ENCODE assay signal across 11 cellular contexts in the genomic region with DNA sequence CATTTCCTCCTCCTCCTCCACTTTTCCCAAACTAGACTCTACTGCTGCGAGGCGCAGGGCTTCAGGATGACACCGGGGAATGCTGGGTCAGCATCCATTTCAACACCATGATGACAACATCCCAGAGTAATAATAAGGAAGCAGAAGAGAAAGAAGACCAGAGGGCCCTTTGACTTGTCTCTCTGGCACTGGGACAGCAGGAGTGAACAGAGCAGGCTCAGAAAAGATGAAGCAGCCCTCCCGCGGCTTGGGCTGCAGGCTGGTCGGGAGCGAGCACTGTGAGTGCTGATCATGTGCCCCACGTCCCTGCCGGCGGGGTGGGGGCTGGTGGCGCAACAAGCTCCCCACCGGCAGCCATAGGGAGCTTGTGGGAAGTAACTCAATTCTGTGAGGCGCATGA. TPM values are rescaled to one million over a fixed set of nuclear protein-coding genes. Genes with fewer than 3 reads are reported as not detected.
A peak's percentile ranks its signal among the peaks of the same experiment; 100 is the strongest.
DNase-seq lines count a peak whose midpoint lies in the region; ATAC-seq and TF ChIP-seq lines count a peak whose summit lies in the region.
"Had no signal": no experiment of that assay in that cellular context is flagged by ENCODE, and none has a peak within 500 bp of the region (broad histone marks: within the 10 kb centered on the region; RNA-seq: fewer than 3 reads in every experiment).

No MANE protein-coding gene starts in this region.

- peaks cover 31 to 34% of the 10 kb centered on the region in 2 experiments for H3K4me1 ChIP-seq in neutrophil (ENCODE audit: control insufficient read depth in 1 of 2, insufficient read depth in 1 of 2, low read depth in 1 of 2, low read length in 1 of 2)

- ATAC-seq in WTC11 (no peak), GM21825 (IDR thresholded peaks at IDR 0.05; ENCODE audit: unreplicated experiment) (no peak)

- H3K4me1 Mint-ChIP-seq in WTC11, result peaks cover 57% of the 10 kb centered on the region

- H3K9me3 ChIP-seq in AG04450 (ENCODE audit: control insufficient read depth, insufficient read depth, low read length), result no peaks in the 10 kb centered on the region; the same call in 1 of the 2 replicates
- no peaks in the 10 kb centered on the region for H3K9me3 ChIP-seq in neutrophil

- no peaks in the 10 kb centered on the region for H3K27me3 ChIP-seq in AG04450 (ENCODE audit: control insufficient read depth, insufficient read depth, low read length)
- H3K27me3 ChIP-seq in neutrophil, result no peaks in the 10 kb centered on the region

- no peaks in the 10 kb centered on the region for H3K9me3 Mint-ChIP-seq in WTC11

- H3K27ac ChIP-seq in AG04450 (ENCODE audit: low read depth, low read length), result peak overlapping the region; percentile 21
- peak overlapping the region; percentile 96 for H3K27ac ChIP-seq in neutrophil

- H3K27me3 Mint-ChIP-seq in WTC11 (ENCODE audit: low read depth), result no peaks in the 10 kb centered on the region; the same call in 1 of the 2 replicates

- no peak for TF ChIP-seq CTCF in AG04450 (IDR thresholded peaks at IDR 0.05; ENCODE audit: low read depth, low read length)
- TF ChIP-seq CTCF in WTC11 (IDR thresholded peaks at IDR 0.05), result no peak
- TF ChIP-seq CTCF in foreskin fibroblast (IDR thresholded peaks at IDR 0.05; ENCODE audit: low read depth, low read length), result no peak
- no peak for TF ChIP-seq CTCF in neutrophil (IDR thresholded peaks at IDR 0.05)
- TF ChIP-seq CTCF in GM13976 (IDR thresholded peaks at IDR 0.05; ENCODE audit: borderline replicate concordance, control extremely low read depth, extremely low read depth, insufficient read depth, missing control alignments), result no peak

- peak overlapping the region; percentile 91; the same call in 1 of the 2 replicates for H3K27ac Mint-ChIP-seq in WTC11

- CTCF ChIA-PET in AG04450 (lab: Charles Lee) (interaction anchor here (0.6 to 12.8 kb wide), 6 partner anchors 20 to 391 kb away, joined by 3 to 72 read pairs (median 4); no protein-coding TSS in a partner anchor), WTC11 (lab: Charles Lee) (interaction anchor here (0.7 to 9.0 kb wide), 6 partner anchors 12 to 318 kb away, joined by 3 to 95 read pairs (median 4); no protein-coding TSS in a partner anchor)

- H3K4me3 ChIP-seq in AG04450 (ENCODE audit: low read depth, low read length) (no peak overlapping the region), foreskin fibroblast (ENCODE audit: low read depth in 1 of 2, low read length in 2 of 2) (no peak overlapping the region), neutrophil (ENCODE audit: low read depth in 1 of 2, low read length in 1 of 2) (peak overlapping the region; percentile 55 to 56)

- in situ Hi-C loops in GM13976 (cut with MboI; ENCODE audit: low sequenced_read_pairs, unreplicated experiment), result no loop called here

- H3K36me3 ChIP-seq in neutrophil, result peaks cover 21% of the 10 kb centered on the region

- peaks cover 6% of the 10 kb centered on the region; the same call in 1 of the 2 replicates for H3K36me3 Mint-ChIP-seq in WTC11

- no peak for DNase-seq in AG04450 (ENCODE audit: low read depth, low spot score)
- no peak for DNase-seq in WTC11 (ENCODE audit: low spot score)
- peak; percentile 68 to 74 for DNase-seq in foreskin fibroblast
- no peak for DNase-seq in cortex of kidney (lab: John Stamatoyannopoulos, UW)
- DNase-seq in GM13976 (ENCODE audit: low spot score), result no peak
- DNase-seq in SK-N-DZ (ENCODE audit: low spot score), result no peak
- DNase-seq: activated CD8-positive, alpha-beta memory T cell treated with anti-CD3 and anti-CD28 coated beads for 24 hours; DMS153; NCI-H1417 had no signal

- POLR2A ChIA-PET in AG04450 (lab: Yijun Ruan, JAX), result interaction anchor here (0.5 to 2.5 kb wide), 2 partner anchors 12 to 414 kb away, joined by 4 to 11 read pairs; partner anchors contain the start of gene CLPP
- POLR2A ChIA-PET in WTC11 (lab: Charles Lee), result interaction anchor here (0.6 to 1.6 kb wide), 3 partner anchors 43 to 143 kb away, joined by 4 to 6 read pairs (median 5); partner anchors contain the start of gene VMAC

- no peak overlapping the region for H3K4me3 Mint-ChIP-seq in WTC11

TF ChIP-seq in WTC11, 78 proteins besides CTCF, POLR2A, EP300 and RAD21 (continues in another document):
- TF ChIP-seq SMAD3 (CRISPR knock-in tag; IDR thresholded peaks at IDR 0.05; ENCODE audit: borderline replicate concordance) (no peak), KAT7 (CRISPR knock-in tag; IDR thresholded peaks at IDR 0.05; ENCODE audit: borderline replicate concordance) (no peak), EMX1 (CRISPR knock-in tag; IDR thresholded peaks at IDR 0.05) (no peak), PREB (CRISPR knock-in tag; IDR thresholded peaks at IDR 0.05; ENCODE audit: borderline replicate concordance) (no peak), E2F5 (CRISPR knock-in tag; IDR thresholded peaks at IDR 0.05) (no peak)
- TF ChIP-seq, protein P1, sequence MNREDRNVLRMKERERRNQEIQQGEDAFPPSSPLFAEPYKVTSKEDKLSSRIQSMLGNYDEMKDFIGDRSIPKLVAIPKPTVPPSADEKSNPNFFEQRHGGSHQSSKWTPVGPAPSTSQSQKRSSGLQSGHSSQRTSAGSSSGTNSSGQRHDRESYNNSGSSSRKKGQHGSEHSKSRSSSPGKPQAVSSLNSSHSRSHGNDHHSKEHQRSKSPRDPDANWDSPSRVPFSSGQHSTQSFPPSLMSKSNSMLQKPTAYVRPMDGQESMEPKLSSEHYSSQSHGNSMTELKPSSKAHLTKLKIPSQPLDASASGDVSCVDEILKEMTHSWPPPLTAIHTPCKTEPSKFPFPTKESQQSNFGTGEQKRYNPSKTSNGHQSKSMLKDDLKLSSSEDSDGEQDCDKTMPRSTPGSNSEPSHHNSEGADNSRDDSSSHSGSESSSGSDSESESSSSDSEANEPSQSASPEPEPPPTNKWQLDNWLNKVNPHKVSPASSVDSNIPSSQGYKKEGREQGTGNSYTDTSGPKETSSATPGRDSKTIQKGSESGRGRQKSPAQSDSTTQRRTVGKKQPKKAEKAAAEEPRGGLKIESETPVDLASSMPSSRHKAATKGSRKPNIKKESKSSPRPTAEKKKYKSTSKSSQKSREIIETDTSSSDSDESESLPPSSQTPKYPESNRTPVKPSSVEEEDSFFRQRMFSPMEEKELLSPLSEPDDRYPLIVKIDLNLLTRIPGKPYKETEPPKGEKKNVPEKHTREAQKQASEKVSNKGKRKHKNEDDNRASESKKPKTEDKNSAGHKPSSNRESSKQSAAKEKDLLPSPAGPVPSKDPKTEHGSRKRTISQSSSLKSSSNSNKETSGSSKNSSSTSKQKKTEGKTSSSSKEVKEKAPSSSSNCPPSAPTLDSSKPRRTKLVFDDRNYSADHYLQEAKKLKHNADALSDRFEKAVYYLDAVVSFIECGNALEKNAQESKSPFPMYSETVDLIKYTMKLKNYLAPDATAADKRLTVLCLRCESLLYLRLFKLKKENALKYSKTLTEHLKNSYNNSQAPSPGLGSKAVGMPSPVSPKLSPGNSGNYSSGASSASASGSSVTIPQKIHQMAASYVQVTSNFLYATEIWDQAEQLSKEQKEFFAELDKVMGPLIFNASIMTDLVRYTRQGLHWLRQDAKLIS (CRISPR knock-in tag; IDR thresholded peaks at IDR 0.05; ENCODE audit: borderline replicate concordance), result no peak
- TF ChIP-seq, protein P2, sequence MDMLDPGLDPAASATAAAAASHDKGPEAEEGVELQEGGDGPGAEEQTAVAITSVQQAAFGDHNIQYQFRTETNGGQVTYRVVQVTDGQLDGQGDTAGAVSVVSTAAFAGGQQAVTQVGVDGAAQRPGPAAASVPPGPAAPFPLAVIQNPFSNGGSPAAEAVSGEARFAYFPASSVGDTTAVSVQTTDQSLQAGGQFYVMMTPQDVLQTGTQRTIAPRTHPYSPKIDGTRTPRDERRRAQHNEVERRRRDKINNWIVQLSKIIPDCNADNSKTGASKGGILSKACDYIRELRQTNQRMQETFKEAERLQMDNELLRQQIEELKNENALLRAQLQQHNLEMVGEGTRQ (CRISPR knock-in tag; IDR thresholded peaks at IDR 0.05), result no peak

RNA-seq across cellular contexts. Expression of gene RANBP3, which starts 30.5 kb away (rescaled TPM):
- polyA plus RNA-seq in AG04450 (2011; rRNA removed), result 62.6 and 81.9 TPM in 2 replicates
- 45.8 and 76.4 TPM in 2 replicates for polyA minus RNA-seq in AG04450 (2011; rRNA and poly(A)+ RNA removed)
- 74.5 to 76.3 TPM (median 75.6 TPM) in 3 replicates for total RNA-seq in WTC11 (2021)
- 71.9 and 78.2 TPM in 2 replicates for polyA plus RNA-seq in SK-N-DZ (2014; cell fraction: cytosol; rRNA removed)
- 54.0 and 151 TPM in 2 replicates for polyA plus RNA-seq in SK-N-DZ (2014; cell fraction: nucleus; rRNA removed)

RNA-seq across cellular contexts. Expression of gene CAPS, which starts 33.4 kb away (rescaled TPM):
- polyA plus RNA-seq in AG04450 (2011; rRNA removed), result 2.7 and 2.8 TPM in 2 replicates
- polyA minus RNA-seq in AG04450 (2011; rRNA and poly(A)+ RNA removed), result 0.83 and 1.2 TPM in 2 replicates
- 4.6 to 5.8 TPM (median 5.3 TPM) in 3 replicates for total RNA-seq in WTC11 (2021)
- 3.6 and 5.1 TPM in 2 replicates for polyA plus RNA-seq in SK-N-DZ (2014; cell fraction: cytosol; rRNA removed)
- polyA plus RNA-seq in SK-N-DZ (2014; cell fraction: nucleus; rRNA removed), result 8.0 and 11.3 TPM in 2 replicates

RNA-seq across cellular contexts. Expression of gene VMAC, which starts 42.8 kb away (rescaled TPM):
- polyA plus RNA-seq in AG04450 (2011; rRNA removed), result 2.5 and 2.6 TPM in 2 replicates
- 2.1 TPM in 2 replicates for polyA minus RNA-seq in AG04450 (2011; rRNA and poly(A)+ RNA removed)
- 2.5 to 3.3 TPM (median 3.3 TPM) in 3 replicates for total RNA-seq in WTC11 (2021)
- 5.0 and 5.5 TPM in 2 replicates for polyA plus RNA-seq in SK-N-DZ (2014; cell fraction: cytosol; rRNA removed)
- polyA plus RNA-seq in SK-N-DZ (2014; cell fraction: nucleus; rRNA removed), result 5.8 and 11.0 TPM in 2 replicates

RNA-seq across cellular contexts. Expression of gene NDUFA11, which starts 43.8 kb away (rescaled TPM):
- 168 and 272 TPM in 2 replicates for polyA plus RNA-seq in AG04450 (2011; rRNA removed)
- polyA minus RNA-seq in AG04450 (2011; rRNA and poly(A)+ RNA removed), result 14.4 and 26.5 TPM in 2 replicates
- total RNA-seq in WTC11 (2021), result 260 to 261 TPM (median 260 TPM) in 3 replicates
- 265 and 332 TPM in 2 replicates for polyA plus RNA-seq in SK-N-DZ (2014; cell fraction: cytosol; rRNA removed)
- polyA plus RNA-seq in SK-N-DZ (2014; cell fraction: nucleus; rRNA removed), result 175 and 232 TPM in 2 replicates

Comparison
In these comparisons a context has a peak if more than half of its experiments do, and no peak if none do; other contexts are left out.
1. DNase-seq: peak in foreskin fibroblast (2 of 2); none in AG04450 (single experiment), WTC11 (single experiment), cortex of kidney (single experiment), GM13976 (single experiment) and SK-N-DZ (single experiment).
2. H3K4me3 ChIP-seq: peak in neutrophil (2 of 2); none in AG04450 (single experiment) and foreskin fibroblast (0 of 2).